34 cellular contexts compared by ENCODE assay signal in genomic region chr1:42136466-42136865, GRCh38. TPM values are rescaled to one million over a fixed set of nuclear protein-coding genes. Genes with fewer than 3 reads are reported as not detected.
"Had no signal": no experiment of that assay in that cellular context is flagged by ENCODE, and none has a peak within 500 bp of the region (broad histone marks: within the 10 kb centered on the region; RNA-seq: fewer than 3 reads in every experiment).

No MANE protein-coding gene starts in this region.

- H3K4me1 ChIP-seq: heart right ventricle, parathyroid adenoma, transverse colon, uterus had no signal

- H3K4me3 ChIP-seq: heart right ventricle, transverse colon, uterus had no signal

- ATAC-seq: activated naive CD4-positive, alpha-beta T cell treated with anti-CD3 and anti-CD28 coated beads, Interleukin-2, amount 50 U/mL, for 72 hours; activated T-helper 17 cell treated with anti-CD3 and anti-CD28 coated beads, Interleukin-2, amount 50 U/mL, for 72 hours; heart right ventricle; left cardiac atrium; right cardiac atrium; stimulated activated effector memory CD8-positive, alpha-beta T cell treated with anti-CD3 and anti-CD28 coated beads, Interleukin-12 subunit alpha, Interleukin-12 subunit beta, amount 100 ng/mL, for 72 hours; stimulated activated naive CD8-positive, alpha-beta T cell treated with anti-CD3 and anti-CD28 coated beads, Interleukin-15, amount 100 ng/mL, for 72 hours had no signal

- H3K9me3 ChIP-seq: heart right ventricle, transverse colon, uterus had no signal

- H3K36me3 Mint-ChIP-seq: activated naive CD4-positive, alpha-beta T cell treated with anti-CD3 and anti-CD28 coated beads, Interleukin-2, amount 50 U/mL, for 72 hours; brain; stimulated activated effector memory CD8-positive, alpha-beta T cell treated with anti-CD3 and anti-CD28 coated beads, Interleukin-12 subunit alpha, Interleukin-12 subunit beta, amount 100 ng/mL, for 72 hours had no signal

- H3K4me1 Mint-ChIP-seq: activated CD4-positive, alpha-beta T cell treated with anti-CD3 and anti-CD28 coated beads, Interleukin-2, amount 10 ng/mL, durations not matched to agents 7 days and 5 days; activated T-helper 17 cell treated with anti-CD3 and anti-CD28 coated beads, Interleukin-2, amount 50 U/mL, for 72 hours; nephron; stimulated activated effector memory CD8-positive, alpha-beta T cell treated with anti-CD3 and anti-CD28 coated beads, Interleukin-12 subunit alpha, Interleukin-12 subunit beta, amount 100 ng/mL, for 72 hours; stimulated activated naive CD8-positive, alpha-beta T cell treated with anti-CD3 and anti-CD28 coated beads, Interleukin-15, amount 100 ng/mL, for 72 hours had no signal

- H3K9me3 Mint-ChIP-seq: activated CD4-positive, alpha-beta T cell treated with anti-CD3 and anti-CD28 coated beads, Interleukin-2, amount 10 ng/mL, durations not matched to agents 7 days and 5 days; activated naive CD4-positive, alpha-beta T cell treated with anti-CD3 and anti-CD28 coated beads, Interleukin-2, amount 50 U/mL, for 72 hours; activated T-helper 17 cell treated with anti-CD3 and anti-CD28 coated beads, Interleukin-2, amount 50 U/mL, for 72 hours; dendritic cell treated with granulocyte-macrophage colony-stimulating factor and Interleukin-4, amounts not matched to agents 40 ng/mL and 50 ng/mL, for 4 days; nephron; stimulated activated effector memory CD8-positive, alpha-beta T cell treated with anti-CD3 and anti-CD28 coated beads, Interleukin-12 subunit alpha, Interleukin-12 subunit beta, amount 100 ng/mL, for 72 hours; stimulated activated naive CD8-positive, alpha-beta T cell treated with anti-CD3 and anti-CD28 coated beads, Interleukin-15, amount 100 ng/mL, for 72 hours had no signal

- H3K4me3 Mint-ChIP-seq: activated CD4-positive, alpha-beta T cell treated with anti-CD3 and anti-CD28 coated beads, Interleukin-2, amount 10 ng/mL, durations not matched to agents 7 days and 5 days; activated T-helper 17 cell treated with anti-CD3 and anti-CD28 coated beads, Interleukin-2, amount 50 U/mL, for 72 hours; brain; dendritic cell treated with granulocyte-macrophage colony-stimulating factor and Interleukin-4, amounts not matched to agents 40 ng/mL and 50 ng/mL, for 4 days; nephron; stimulated activated effector memory CD8-positive, alpha-beta T cell treated with anti-CD3 and anti-CD28 coated beads, Interleukin-12 subunit alpha, Interleukin-12 subunit beta, amount 100 ng/mL, for 72 hours; stimulated activated naive CD8-positive, alpha-beta T cell treated with anti-CD3 and anti-CD28 coated beads, Interleukin-15, amount 100 ng/mL, for 72 hours had no signal

- H3K27ac Mint-ChIP-seq: activated CD4-positive, alpha-beta T cell treated with anti-CD3 and anti-CD28 coated beads, Interleukin-2, amount 10 ng/mL, durations not matched to agents 7 days and 5 days; activated naive CD4-positive, alpha-beta T cell treated with anti-CD3 and anti-CD28 coated beads, Interleukin-2, amount 50 U/mL, for 72 hours; activated T-helper 17 cell treated with anti-CD3 and anti-CD28 coated beads, Interleukin-2, amount 50 U/mL, for 72 hours; brain; dendritic cell treated with granulocyte-macrophage colony-stimulating factor and Interleukin-4, amounts not matched to agents 40 ng/mL and 50 ng/mL, for 4 days; nephron; stimulated activated effector memory CD8-positive, alpha-beta T cell treated with anti-CD3 and anti-CD28 coated beads, Interleukin-12 subunit alpha, Interleukin-12 subunit beta, amount 100 ng/mL, for 72 hours; stimulated activated naive CD8-positive, alpha-beta T cell treated with anti-CD3 and anti-CD28 coated beads, Interleukin-15, amount 100 ng/mL, for 72 hours had no signal

- H3K27me3 Mint-ChIP-seq: activated CD4-positive, alpha-beta T cell treated with anti-CD3 and anti-CD28 coated beads, Interleukin-2, amount 10 ng/mL, durations not matched to agents 7 days and 5 days; activated T-helper 17 cell treated with anti-CD3 and anti-CD28 coated beads, Interleukin-2, amount 50 U/mL, for 72 hours; dendritic cell treated with granulocyte-macrophage colony-stimulating factor and Interleukin-4, amounts not matched to agents 40 ng/mL and 50 ng/mL, for 4 days had no signal

- DNase-seq: activated CD4-positive, alpha-beta T cell treated with anti-CD3 and anti-CD28 coated beads, Interleukin-2, amount 10 ng/mL, durations not matched to agents 7 days and 5 days; activated CD4-positive, CD25-positive, alpha-beta regulatory T cell treated with anti-CD3 and anti-CD28 coated beads, Interleukin-2, amount 50 U/mL, for 72 hours; activated T-cell treated with anti-CD3 and anti-CD28 coated beads, Interleukin-2, amount 50 U/mL, for 1 hour; aorta; effector CD4-positive, alpha-beta T cell; erythroblast; foreskin fibroblast; heart right ventricle; islet precursor cell; left cardiac atrium; mesenchymal stem cell; nucleus accumbens; right cardiac atrium; stimulated activated CD4-positive, alpha-beta T cell treated with anti-CD3 and anti-CD28 coated beads, Interleukin-12 subunit alpha, Interleukin-12 subunit beta, amount 100 ng/mL, for 4 hours; stimulated activated CD4-positive, alpha-beta T cell treated with anti-CD3 and anti-CD28 coated beads, Interleukin-1b, Interleukin-23, amount 100 ng/mL, for 48 hours; stimulated activated naive CD8-positive, alpha-beta T cell treated with anti-CD3 and anti-CD28 coated beads, Interleukin-15, amount 100 ng/mL, for 72 hours; T1000; transverse colon; uterus; WERI-Rb-1 had no signal

- H3K36me3 ChIP-seq: heart right ventricle, transverse colon, uterus, WERI-Rb-1 had no signal

- H3K27me3 ChIP-seq: uterus had no signal

- H3K27ac ChIP-seq: heart right ventricle, parathyroid adenoma, transverse colon, uterus, WERI-Rb-1 had no signal

RNA-seq across cellular contexts. Expression of gene GUCA2B, which starts 16.7 kb away (rescaled TPM):
- total RNA-seq: activated CD4-positive, alpha-beta T cell treated with anti-CD3 and anti-CD28 coated beads, Interleukin-2, amount 10 ng/mL, durations not matched to agents 7 days and 5 days; activated naive CD4-positive, alpha-beta T cell treated with anti-CD3 and anti-CD28 coated beads, Interleukin-2, amount 50 U/mL, for 72 hours; activated T-helper 17 cell treated with anti-CD3 and anti-CD28 coated beads, Interleukin-2, amount 50 U/mL, for 72 hours; aorta; cardiac septum; fibroblast of lung; left cardiac atrium; mononuclear cell; myocyte; pulmonary artery endothelial cell; right cardiac atrium; skeletal muscle tissue; uterus had no signal

RNA-seq across cellular contexts. Expression of gene GUCA2A, which starts 28.1 kb away (rescaled TPM):
- total RNA-seq: activated CD4-positive, alpha-beta T cell treated with anti-CD3 and anti-CD28 coated beads, Interleukin-2, amount 10 ng/mL, durations not matched to agents 7 days and 5 days; activated naive CD4-positive, alpha-beta T cell treated with anti-CD3 and anti-CD28 coated beads, Interleukin-2, amount 50 U/mL, for 72 hours; activated T-helper 17 cell treated with anti-CD3 and anti-CD28 coated beads, Interleukin-2, amount 50 U/mL, for 72 hours; aorta; cardiac septum; fibroblast of lung; heart right ventricle; left cardiac atrium; lower leg skin; mononuclear cell; myocyte; pulmonary artery endothelial cell; right cardiac atrium; skeletal muscle tissue; uterus had no signal
